Comparison of ENCODE assay signal across 12 cellular contexts in genomic region chr19:35437152-35437951, GRCh38. TPM values are rescaled to one million over a fixed set of nuclear protein-coding genes. Genes with fewer than 3 reads are reported as not detected.
DNase-seq lines count a peak whose midpoint lies in the region; TF ChIP-seq lines count a peak whose summit lies in the region.
"Had no signal": no experiment of that assay in that cellular context is flagged by ENCODE, and none has a peak within 500 bp of the region (broad histone marks: within the 10 kb centered on the region; RNA-seq: fewer than 3 reads in every experiment).

No MANE protein-coding gene starts in this region.

- no peak overlapping the region for H3K27ac ChIP-seq in OCI-LY3 (ENCODE audit: low read length)
- H3K27ac ChIP-seq in esophagus muscularis mucosa (replicated peaks in 1 of 4), result peak overlapping the region in 3 of 4 donors; percentile 31 to 60 (median 48)
- H3K27ac ChIP-seq in prostate gland, result peak overlapping the region; percentile 60 to 75
- no peak overlapping the region for H3K27ac ChIP-seq in WERI-Rb-1

- TF ChIP-seq EP300 in esophagus muscularis mucosa (IDR thresholded peaks at IDR 0.05), result no peak

- CTCF ChIA-PET in Caco-2 (lab: Charles Lee), result no interaction called here

- no peak overlapping the region for H3K4me3 ChIP-seq in Caco-2 (ENCODE audit: low read depth, low read length)
- peak overlapping the region; percentile 64; the same call in 1 of the 2 replicates for H3K4me3 ChIP-seq in OCI-LY3 (ENCODE audit: low read length)
- no peak overlapping the region for H3K4me3 ChIP-seq in esophagus muscularis mucosa
- no peak overlapping the region for H3K4me3 ChIP-seq in prostate gland
- H3K4me3 ChIP-seq in WERI-Rb-1 (ENCODE audit: low read depth, low read length), result no peak overlapping the region

- DNase-seq in Caco-2, result no peak
- no peak for DNase-seq in esophagus muscularis mucosa (ENCODE audit: extremely low spot score)
- DNase-seq in prostate gland (ENCODE audit: low spot score), result no peak
- DNase-seq in SIG-M5 (lab: John Stamatoyannopoulos, UW), result no peak
- DNase-seq in WERI-Rb-1, result no peak
- DNase-seq in immature natural killer cell, result no peak
- DNase-seq in NCI-H345 (lab: John Stamatoyannopoulos, UW), result no peak
- DNase-seq: NCI-H2081 had no signal

- intact Hi-C loops in Caco-2 (cut with micrococcal nuclease; ENCODE audit: unreplicated experiment), result no loop called here
- intact Hi-C loops in esophagus muscularis mucosa (cut with DNase I), result no loop called here
- intact Hi-C loops in prostate gland (cut with DNase I), result no loop called here

- H3K4me1 ChIP-seq in Caco-2 (peaks cover 10% of the 10 kb centered on the region; the same call in 1 of the 2 replicates), OCI-LY3 (ENCODE audit: low read length) (peaks cover 23% of the 10 kb centered on the region), esophagus muscularis mucosa (peaks cover 18 to 30% (median 26%) of the 10 kb centered on the region in 4 donors), prostate gland (replicated peaks) (peaks cover 5% of the 10 kb centered on the region)

- H2AFZ ChIP-seq in OCI-LY3 (ENCODE audit: low read depth, low read length), result no peak overlapping the region

- H3K9me3 ChIP-seq in Caco-2, result no peaks in the 10 kb centered on the region
- H3K9me3 ChIP-seq in OCI-LY3 (ENCODE audit: insufficient read depth, low read length), result no peaks in the 10 kb centered on the region
- H3K9me3 ChIP-seq in esophagus muscularis mucosa, result peaks cover 0 to 1% (median 0%) of the 10 kb centered on the region in 4 donors
- H3K9me3 ChIP-seq in prostate gland, result no peaks in the 10 kb centered on the region
- H3K9me3 ChIP-seq in WERI-Rb-1 (ENCODE audit: severe bottlenecking), result no peaks in the 10 kb centered on the region

- TF ChIP-seq CTCF in Caco-2 (IDR thresholded peaks at IDR 0.05; ENCODE audit: insufficient read depth in 1 of 2, low read depth in 1 of 2, low read length in 1 of 2, severe bottlenecking in 1 of 2, unreplicated experiment in 1 of 2), result no peak
- no peak for TF ChIP-seq CTCF in OCI-LY3 (IDR thresholded peaks at IDR 0.05; ENCODE audit: low read depth, low read length)
- no peak for TF ChIP-seq CTCF in esophagus muscularis mucosa (IDR thresholded peaks at IDR 0.05)
- no peak for TF ChIP-seq CTCF in prostate gland (IDR thresholded peaks at IDR 0.05)
- no peak for TF ChIP-seq CTCF in WERI-Rb-1 (IDR thresholded peaks at IDR 0.05; ENCODE audit: low read depth, low read length)

- no TSS peak for BruUV-seq in Caco-2 (replicated peaks; lab: Mats Ljungman, UMichigan)

- H3K27me3 ChIP-seq in Caco-2 (replicated peaks; ENCODE audit: control insufficient read depth, insufficient read depth, low read length) (no peaks in the 10 kb centered on the region), OCI-LY3 (ENCODE audit: low read depth, low read length) (peaks cover 87% of the 10 kb centered on the region), esophagus muscularis mucosa (peaks cover 0 to 67% (median 5%) of the 10 kb centered on the region in 4 donors), prostate gland (replicated peaks; ENCODE audit: insufficient read depth) (no peaks in the 10 kb centered on the region), WERI-Rb-1 (ENCODE audit: insufficient read depth, low read depth, severe bottlenecking) (no peaks in the 10 kb centered on the region)

- H3K79me2 ChIP-seq in OCI-LY3 (ENCODE audit: low read length), result no peaks in the 10 kb centered on the region

- H3K27me3 Mint-ChIP-seq in Caco-2 (ENCODE audit: insufficient read depth, unreplicated experiment) (no peaks in the 10 kb centered on the region), immature natural killer cell (ENCODE audit: low read depth in 3 of 3) (peaks cover 2 to 4% (median 3%) of the 10 kb centered on the region in 3 donors)

- H3K36me3 ChIP-seq in Caco-2 (ENCODE audit: control insufficient read depth, insufficient read depth, low read length) (no peaks in the 10 kb centered on the region), OCI-LY3 (replicated peaks; ENCODE audit: low read depth, low read length) (no peaks in the 10 kb centered on the region), esophagus muscularis mucosa (no peaks in the 10 kb centered on the region), prostate gland (no peaks in the 10 kb centered on the region), WERI-Rb-1 (no peaks in the 10 kb centered on the region)

- WGBS in esophagus muscularis mucosa, result 76% methylated on average over 18 of the region's 18 CpGs
- 82% methylated on average over 18 of the region's 18 CpGs for WGBS in prostate gland

- H3K4me3 Mint-ChIP-seq in Caco-2 (ENCODE audit: unreplicated experiment), result no peak overlapping the region
- peak overlapping the region in 2 of 5 donors; percentile 10 to 75 for H3K4me3 Mint-ChIP-seq in immature natural killer cell

- H3K9me3 Mint-ChIP-seq in Caco-2 (ENCODE audit: unreplicated experiment) (no peaks in the 10 kb centered on the region), immature natural killer cell (no peaks in the 10 kb centered on the region)

- POLR2A ChIA-PET in Caco-2 (lab: Charles Lee), result no interaction called here

- H3K9ac ChIP-seq in OCI-LY3 (ENCODE audit: low read length), result no peak overlapping the region

- peaks cover 16% of the 10 kb centered on the region for H3K4me1 Mint-ChIP-seq in Caco-2 (ENCODE audit: low read depth, unreplicated experiment)
- peaks cover 21 to 24% of the 10 kb centered on the region in 2 donors for H3K4me1 Mint-ChIP-seq in immature natural killer cell

- TF ChIP-seq POLR2A in esophagus muscularis mucosa (IDR thresholded peaks at IDR 0.05; ENCODE audit: low read depth) (no peak), prostate gland (IDR thresholded peaks at IDR 0.05) (no peak)

- H3K4me2 ChIP-seq in OCI-LY3 (ENCODE audit: low read length), result peak overlapping the region; percentile 81

- H4K20me1 ChIP-seq in OCI-LY3 (ENCODE audit: insufficient read depth, low read length), result no peaks in the 10 kb centered on the region

- H3K36me3 Mint-ChIP-seq in Caco-2 (ENCODE audit: insufficient read depth, unreplicated experiment), result peaks cover 6% of the 10 kb centered on the region
- no peaks in the 10 kb centered on the region for H3K36me3 Mint-ChIP-seq in immature natural killer cell

- peak overlapping the region; percentile 12 for H3K27ac Mint-ChIP-seq in Caco-2 (ENCODE audit: unreplicated experiment)
- H3K27ac Mint-ChIP-seq in immature natural killer cell, result peak overlapping the region in 2 of 6 donors; percentile 83 to 85
- H3K27ac Mint-ChIP-seq: IgD-negative memory B cell had no signal

RNA-seq across cellular contexts. Expression of gene FFAR2, which starts 10.7 kb away (rescaled TPM):
- not detected in 2 replicates for total RNA-seq in Caco-2 (2022)
- 1 to 10 TPM in 1 of 4 donors, not detected in 3; 1.7 TPM for total RNA-seq in esophagus muscularis mucosa
- total RNA-seq in prostate gland, result under 1 TPM in 1 of 2 donors, not detected in 1; 0.87 TPM
- polyA plus RNA-seq in immature natural killer cell, result 1 to 10 TPM in 1 of 3 donors, under 1 TPM in 2; 0.12 to 1.6 (median 0.15) TPM
- total RNA-seq: dermis microvascular lymphatic vessel endothelial cell, RPMI7951 had no signal
- polyA plus RNA-seq: IgD-negative memory B cell had no signal

RNA-seq across cellular contexts. Expression of gene KRTDAP, which starts 52.9 kb away (rescaled TPM):
- total RNA-seq in Caco-2 (2022), result not detected in 2 replicates
- total RNA-seq in esophagus muscularis mucosa, result not detected
- 10 to 100 TPM in 1 of 2 donors, 1 to 10 TPM in 1; 3.6 to 58.6 TPM for total RNA-seq in prostate gland
- not detected for polyA plus RNA-seq in immature natural killer cell
- total RNA-seq: dermis microvascular lymphatic vessel endothelial cell, RPMI7951 had no signal
- polyA plus RNA-seq: IgD-negative memory B cell had no signal

Comparison
In these comparisons a context has a peak if more than half of its experiments do, and no peak if none do; other contexts are left out.
1. H3K27ac ChIP-seq: peak in esophagus muscularis mucosa (3 of 4) and prostate gland (2 of 2); none in OCI-LY3 (single experiment) and WERI-Rb-1 (single experiment).